1 cellular context compared by ENCODE assay signal in genomic region chrX:47217852-47218279, GRCh38.
TF ChIP-seq lines count a peak whose summit lies in the region.

No MANE protein-coding gene starts in this region.

TF ChIP-seq in K562, 482 proteins besides CTCF, POLR2A, EP300 and RAD21 (continued from another document):
- TF ChIP-seq ZBTB33 (CRISPR knock-in tag; IDR thresholded peaks at IDR 0.05) (no peak), GTF2F1 (IDR thresholded peaks at IDR 0.05; ENCODE audit: low read depth, low read length) (no peak), ELF4 (CRISPR knock-in tag; IDR thresholded peaks at IDR 0.05) (no peak), ZNF146 (CRISPR knock-in tag; IDR thresholded peaks at IDR 0.05; ENCODE audit: unreplicated experiment) (no peak), CBX5 (IDR thresholded peaks at IDR 0.05; ENCODE audit: borderline replicate concordance, low read depth) (no peak)
